11 cellular contexts compared by ENCODE assay signal in genomic region chr2:217988840-217989204, GRCh38. TPM values are rescaled to one million over a fixed set of nuclear protein-coding genes. Genes with fewer than 3 reads are reported as not detected.
DNase-seq lines count a peak whose midpoint lies in the region; ATAC-seq, FAIRE-seq and TF ChIP-seq lines count a peak whose summit lies in the region.
"Had no signal": no experiment of that assay in that cellular context is flagged by ENCODE, and none has a peak within 500 bp of the region (broad histone marks: within the 10 kb centered on the region; RNA-seq: fewer than 3 reads in every experiment).

No MANE protein-coding gene starts in this region.

- H3K18ac ChIP-seq in mesenchymal stem cell (ENCODE audit: low read depth in 1 of 2, low read length in 2 of 2): no peak overlapping the region

- H3K27ac Mint-ChIP-seq in brain (peak overlapping the region; percentile 0 to 66 (median 55)), type B pancreatic cell (peak overlapping the region; percentile 94)

- peaks cover 33% of the 10 kb centered on the region for H3K4me1 Mint-ChIP-seq in brain
- peaks cover 24% of the 10 kb centered on the region for H3K4me1 Mint-ChIP-seq in type B pancreatic cell (ENCODE audit: unreplicated experiment)

- peak overlapping the region; percentile 27 for H3K9ac ChIP-seq in mesenchymal stem cell (ENCODE audit: low read length)

- H4K8ac ChIP-seq in mesenchymal stem cell (ENCODE audit: low read length): no peak overlapping the region

- H3K36me3 Mint-ChIP-seq in brain: peaks cover 3% of the 10 kb centered on the region
- no peaks in the 10 kb centered on the region for H3K36me3 Mint-ChIP-seq in type B pancreatic cell

- 49% methylated on average over 4 of the region's 4 CpGs for WGBS in mesenchymal stem cell

- H3K23ac ChIP-seq in mesenchymal stem cell (ENCODE audit: low read length in 2 of 2): no peak overlapping the region

- TF ChIP-seq POLR2A in GM12892 (IDR thresholded peaks at IDR 0.05; ENCODE audit: low read depth, low read length): no peak

- no peaks in the 10 kb centered on the region for H3K79me1 ChIP-seq in mesenchymal stem cell (replicated peaks; ENCODE audit: low read length, poor library complexity, severe bottlenecking)

- H4K91ac ChIP-seq in mesenchymal stem cell (ENCODE audit: low read length): no peak overlapping the region

- H3K9me3 Mint-ChIP-seq in brain (peaks cover 0 to 3% (median 0%) of the 10 kb centered on the region in 5 experiments), type B pancreatic cell (no peaks in the 10 kb centered on the region)

- H3K4me3 ChIP-seq in mesenchymal stem cell (ENCODE audit: insufficient read depth in 1 of 2, low read depth in 1 of 2, low read length in 2 of 2): no peak overlapping the region
- H3K4me3 ChIP-seq: cardiac muscle cell, ovary, Peyer's patch had no signal

- no peak overlapping the region for H2BK15ac ChIP-seq in mesenchymal stem cell (ENCODE audit: low read depth, poor library complexity, severe bottlenecking)

- H3K9me3 ChIP-seq in mesenchymal stem cell (ENCODE audit: control insufficient read depth, low read length): no peaks in the 10 kb centered on the region
- H3K9me3 ChIP-seq: ovary, Peyer's patch had no signal

- no peaks in the 10 kb centered on the region for H3K27me3 Mint-ChIP-seq in brain
- H3K27me3 Mint-ChIP-seq in type B pancreatic cell: peaks cover 11% of the 10 kb centered on the region

- H3K4me3 Mint-ChIP-seq in brain (no peak overlapping the region), type B pancreatic cell (peak overlapping the region; percentile 66)

- no peak overlapping the region for H2BK120ac ChIP-seq in mesenchymal stem cell (ENCODE audit: low read depth, low read length)

- TF ChIP-seq CTCF in brain (conservative IDR thresholded peaks at IDR 0.05): peak; percentile 16 to 64
- no peak for TF ChIP-seq CTCF in type B pancreatic cell (conservative IDR thresholded peaks at IDR 0.05)

- no peak overlapping the region for H3K27ac ChIP-seq in mesenchymal stem cell (ENCODE audit: low read length, poor library complexity, severe bottlenecking)
- H3K27ac ChIP-seq: cardiac muscle cell had no signal

- no peak overlapping the region for H3K4ac ChIP-seq in mesenchymal stem cell (ENCODE audit: low read depth in 1 of 2, low read length in 2 of 2)

- H3K14ac ChIP-seq in mesenchymal stem cell (ENCODE audit: low read length in 2 of 2): no peak overlapping the region

- no peak overlapping the region for H2AK5ac ChIP-seq in mesenchymal stem cell (ENCODE audit: low read length, severe bottlenecking)

- peaks cover 16% of the 10 kb centered on the region for H3K4me1 ChIP-seq in mesenchymal stem cell (ENCODE audit: control insufficient read depth, insufficient read depth, low read depth, low read length)

- H3K4me2 ChIP-seq in mesenchymal stem cell (ENCODE audit: low read length, poor library complexity, severe bottlenecking): no peak overlapping the region

- H2BK5ac ChIP-seq in mesenchymal stem cell (ENCODE audit: low read depth, low read length, poor library complexity, severe bottlenecking): no peak overlapping the region

- no peak for FAIRE-seq in GM12892 (lab: Jason Lieb, UNC)

- peak overlapping the region in 1 of 2 experiments; percentile 15 for H2BK12ac ChIP-seq in mesenchymal stem cell (ENCODE audit: low read length in 2 of 2)

- peak; percentile 45 for DNase-seq in DMS53 (lab: John Stamatoyannopoulos, UW)
- DNase-seq in DMS53 treated with DMSO at 0.1 percent for 48 hours (lab: John Stamatoyannopoulos, UW; ENCODE audit: unreplicated experiment): no peak
- no peak for DNase-seq in mesenchymal stem cell
- no peak for DNase-seq in type B pancreatic cell (ENCODE audit: extremely low spot score, unreplicated experiment)
- no peak for DNase-seq in activated naive CD4-positive, alpha-beta T cell (lab: John Stamatoyannopoulos, UW)
- no peak for DNase-seq in GM12892 (ENCODE audit: insufficient read length)

- peaks cover 8 to 80% of the 10 kb centered on the region in 2 experiments for H3K36me3 ChIP-seq in mesenchymal stem cell (ENCODE audit: control insufficient read depth in 1 of 2, insufficient read depth in 2 of 2, low read depth in 1 of 2, low read length in 2 of 2)
- H3K36me3 ChIP-seq: cardiac muscle cell, ovary, Peyer's patch had no signal

- no peak overlapping the region for H2AFZ ChIP-seq in mesenchymal stem cell (ENCODE audit: low read depth, low read length)

- ATAC-seq in HG03469 (IDR thresholded peaks at IDR 0.05; ENCODE audit: unreplicated experiment): no peak

- H3K27me3 ChIP-seq in mesenchymal stem cell (ENCODE audit: control insufficient read depth in 1 of 2, insufficient read depth in 1 of 2, low read length in 2 of 2): peaks cover 0 to 5% of the 10 kb centered on the region in 2 experiments
- H3K27me3 ChIP-seq: ovary, Peyer's patch had no signal

RNA-seq across cellular contexts. Expression of gene TNS1, which starts 14.0 kb away (rescaled TPM):
- polyA plus RNA-seq in brain (ENCODE audit: insufficient read depth, low read depth, low replicate concordance): 23.1 TPM
- 6.3 TPM for polyA plus RNA-seq in mesenchymal stem cell (2013, experiment 1 of 2)
- 5.1 TPM for polyA plus RNA-seq in mesenchymal stem cell (2013, experiment 2 of 2)
- total RNA-seq in type B pancreatic cell (ENCODE audit: low replicate concordance): 59.2 and 87.5 TPM in 2 replicates
- 1.6 TPM for polyA plus RNA-seq in GM12892 (2012; ENCODE audit: missing spikeins)
